In genomic region chr15:23687143-23687470, GRCh38 we compare ENCODE assay signal across 8 cellular contexts. TPM values are rescaled to one million over a fixed set of nuclear protein-coding genes. Genes with fewer than 3 reads are reported as not detected.
DNase-seq lines count a peak whose midpoint lies in the region; ATAC-seq and TF ChIP-seq lines count a peak whose summit lies in the region.

A gene with protein sequence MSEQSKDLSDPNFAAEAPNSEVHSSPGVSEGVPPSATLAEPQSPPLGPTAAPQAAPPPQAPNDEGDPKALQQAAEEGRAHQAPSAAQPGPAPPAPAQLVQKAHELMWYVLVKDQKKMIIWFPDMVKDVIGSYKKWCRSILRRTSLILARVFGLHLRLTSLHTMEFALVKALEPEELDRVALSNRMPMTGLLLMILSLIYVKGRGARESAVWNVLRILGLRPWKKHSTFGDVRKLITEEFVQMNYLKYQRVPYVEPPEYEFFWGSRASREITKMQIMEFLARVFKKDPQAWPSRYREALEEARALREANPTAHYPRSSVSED (minus strand): TSS chr15:23687305. CDS start chr15:23687217, 88 bp downstream.

- no peak for TF ChIP-seq CTCF in natural killer cell (IDR thresholded peaks at IDR 0.05)

- no peak for DNase-seq in activated T-cell treated with anti-CD3 and anti-CD28 coated beads, Interleukin-2, amount 50 U/mL, for 24 hours
- DNase-seq in activated T-cell treated with anti-CD3 and anti-CD28 coated beads, Interleukin-2, amount 50 U/mL, for 1 hour = no peak
- DNase-seq in lung microvascular endothelial cell (ENCODE audit: low read depth in 2 of 2) = peak; percentile 6 to 38
- DNase-seq in natural killer cell = no peak
- DNase-seq in COLO668 (lab: John Stamatoyannopoulos, UW; ENCODE audit: unreplicated experiment) = no peak

- H3K36me3 Mint-ChIP-seq in activated T-cell treated with anti-CD3 and anti-CD28 coated beads, Interleukin-2, amount 50 U/mL, for 24 hours (ENCODE audit: low read depth) = no peaks in the 10 kb centered on the region
- no peaks in the 10 kb centered on the region for H3K36me3 Mint-ChIP-seq in natural killer cell

- H3K4me3 ChIP-seq in ectodermal cell (ENCODE audit: insufficient read depth, low read depth, low read length) (peak within 1 kb of the TSS; percentile 58), thymus (ENCODE audit: low read length) (peak within 1 kb of the TSS; percentile 48)

- H3K9me3 ChIP-seq in ectodermal cell (ENCODE audit: control insufficient read depth, low read length) = no peaks in the 10 kb centered on the region
- H3K9me3 ChIP-seq in thymus (ENCODE audit: control insufficient read depth) = peaks cover 1% of the 10 kb centered on the region

- H3K27me3 ChIP-seq in ectodermal cell (ENCODE audit: control insufficient read depth, insufficient read depth, low read length, poor library complexity, severe bottlenecking) (no peaks in the 10 kb centered on the region), thymus (ENCODE audit: control insufficient read depth, insufficient read depth) (no peaks in the 10 kb centered on the region)

- H3K27ac Mint-ChIP-seq in activated T-cell treated with anti-CD3 and anti-CD28 coated beads, Interleukin-2, amount 50 U/mL, for 24 hours = no peak within 1 kb of the TSS
- no peak within 1 kb of the TSS for H3K27ac Mint-ChIP-seq in natural killer cell

- H3K4me1 ChIP-seq in ectodermal cell (ENCODE audit: control insufficient read depth, insufficient read depth, low read length) = peaks cover 7% of the 10 kb centered on the region
- no peaks in the 10 kb centered on the region for H3K4me1 ChIP-seq in thymus (ENCODE audit: control insufficient read depth, insufficient read depth, low read length)

- H3K36me3 ChIP-seq in ectodermal cell (ENCODE audit: control insufficient read depth, insufficient read depth, low read length) = no peaks in the 10 kb centered on the region
- no peaks in the 10 kb centered on the region for H3K36me3 ChIP-seq in thymus (ENCODE audit: control insufficient read depth, insufficient read depth)

- peaks cover 12% of the 10 kb centered on the region for H3K27me3 Mint-ChIP-seq in activated T-cell treated with anti-CD3 and anti-CD28 coated beads, Interleukin-2, amount 50 U/mL, for 24 hours
- H3K27me3 Mint-ChIP-seq in natural killer cell (ENCODE audit: low read depth in 2 of 2) = no peaks in the 10 kb centered on the region

- peak within 1 kb of the TSS; percentile 25 for H3K4me3 Mint-ChIP-seq in activated T-cell treated with anti-CD3 and anti-CD28 coated beads, Interleukin-2, amount 50 U/mL, for 24 hours
- no peak within 1 kb of the TSS for H3K4me3 Mint-ChIP-seq in natural killer cell

- ATAC-seq in natural killer cell = no peak
- no peak for ATAC-seq in activated CD4-positive, CD25-positive, alpha-beta regulatory T cell treated with anti-CD3 and anti-CD28 coated beads, Interleukin-2, amount 50 U/mL, for 24 hours

- 42 to 47% methylated on average over 38 of the region's 38 CpGs for WGBS in ectodermal cell, 2 experiments
- 38% methylated on average over 38 of the region's 38 CpGs for WGBS in thymus

- no peaks in the 10 kb centered on the region for H3K4me1 Mint-ChIP-seq in activated T-cell treated with anti-CD3 and anti-CD28 coated beads, Interleukin-2, amount 50 U/mL, for 24 hours (ENCODE audit: low read depth)
- no peaks in the 10 kb centered on the region for H3K4me1 Mint-ChIP-seq in natural killer cell

- intact Hi-C loops in natural killer cell (cut with micrococcal nuclease) = no loop called here

- peaks cover 6% of the 10 kb centered on the region for H3K9me3 Mint-ChIP-seq in activated T-cell treated with anti-CD3 and anti-CD28 coated beads, Interleukin-2, amount 50 U/mL, for 24 hours
- H3K9me3 Mint-ChIP-seq in natural killer cell = peaks cover 3 to 8% of the 10 kb centered on the region in 2 donors

- H3K27ac ChIP-seq in ectodermal cell (ENCODE audit: insufficient read depth, low read depth, low read length, poor library complexity, severe bottlenecking) = no peak within 1 kb of the TSS
- no peak within 1 kb of the TSS for H3K27ac ChIP-seq in thymus (ENCODE audit: low read depth)

RNA-seq across cellular contexts. Expression of the gene that starts here (rescaled TPM):
- 66.5 TPM for polyA plus RNA-seq in ectodermal cell (2013, experiment 1 of 4)
- polyA plus RNA-seq in ectodermal cell (2013, experiment 2 of 4) = 63.4 TPM
- 58.6 TPM for polyA plus RNA-seq in ectodermal cell (2013, experiment 3 of 4)
- polyA plus RNA-seq in ectodermal cell (2013, experiment 4 of 4) = 65.5 TPM
- total RNA-seq in lung microvascular endothelial cell = 25.3 and 26.8 TPM in 2 replicates
- 21.5 TPM for polyA plus RNA-seq in thymus
- under 1 TPM in 2 of 3 donors, not detected in 1; 0.23 to 0.29 TPM for total RNA-seq in natural killer cell

Comparison
In these comparisons a context has a peak if more than half of its experiments do, and no peak if none do; other contexts are left out.
1. RNA of the gene that starts here (total RNA-seq): 25.3 to 26.8 TPM in lung microvascular endothelial cell; 0.23 to 0.29 TPM in natural killer cell; every median in the first group is over 10 times any median in the second.
2. DNase-seq: peak in lung microvascular endothelial cell (2 of 2); none in activated T-cell treated with anti-CD3 and anti-CD28 coated beads, Interleukin-2, amount 50 U/mL, for 24 hours (single experiment), activated T-cell treated with anti-CD3 and anti-CD28 coated beads, Interleukin-2, amount 50 U/mL, for 1 hour (single experiment), natural killer cell (single experiment) and COLO668 (single experiment).